Comparison of ENCODE assay signal across 23 cellular contexts in the genomic region with DNA sequence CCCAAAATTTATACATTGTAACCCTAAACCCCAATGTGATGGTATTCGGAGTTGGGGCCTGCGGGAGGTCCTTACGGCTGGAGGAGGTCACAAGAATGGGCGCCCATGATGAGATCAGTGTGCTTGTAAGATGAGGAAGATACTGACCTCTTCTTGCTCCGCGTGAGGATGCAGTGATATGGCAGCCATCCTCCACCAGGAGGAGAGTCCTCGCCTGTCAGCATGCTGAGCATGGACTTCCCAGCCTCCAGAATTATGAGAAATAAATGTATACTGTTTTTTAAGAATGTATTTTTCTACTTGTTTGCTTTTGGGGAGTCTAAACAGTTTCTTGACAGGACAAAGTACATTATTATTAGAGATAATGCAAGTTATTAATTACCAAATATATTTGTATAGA. TPM values are rescaled to one million over a fixed set of nuclear protein-coding genes. Genes with fewer than 3 reads are reported as not detected.
"Had no signal": no experiment of that assay in that cellular context is flagged by ENCODE, and none has a peak within 500 bp of the region (broad histone marks: within the 10 kb centered on the region; RNA-seq: fewer than 3 reads in every experiment).

No MANE protein-coding gene starts in this region.

- ATAC-seq: activated CD8-positive, alpha-beta T cell treated with anti-CD3 and anti-CD28 coated beads for 36 hours; activated T-helper 17 cell treated with anti-CD3 and anti-CD28 coated beads, Interleukin-2, amount 50 U/mL, for 72 hours; esophagus mucosa; mucosa of descending colon; sciatic nerve; upper lobe of right lung had no signal

- H3K4me2 ChIP-seq: hepatocyte, smooth muscle cell had no signal

- H3K27me3 ChIP-seq: testis had no signal

- H3K79me2 ChIP-seq: hepatocyte, parathyroid adenoma had no signal

- H3K4me1 ChIP-seq: parathyroid adenoma, testis, upper lobe of right lung had no signal

- H3K36me3 ChIP-seq: stomach, upper lobe of right lung had no signal

- H2AFZ ChIP-seq: hepatocyte, parathyroid adenoma had no signal

- H3K9me3 ChIP-seq: mucosa of descending colon, stomach, testis, upper lobe of right lung had no signal

- H3K4me3 ChIP-seq: hepatocyte, mucosa of descending colon, smooth muscle cell, stomach, testis, upper lobe of right lung had no signal

- DNase-seq: activated CD4-positive, alpha-beta T cell treated with anti-CD3 and anti-CD28 coated beads for 48 hours; activated CD4-positive, CD25-positive, alpha-beta regulatory T cell; activated CD8-positive, alpha-beta T cell treated with anti-CD3 and anti-CD28 coated beads for 36 hours; activated naive CD4-positive, alpha-beta T cell; activated naive CD8-positive, alpha-beta T cell treated with anti-CD3 and anti-CD28 coated beads for 36 hours; activated T-cell treated with anti-CD3 and anti-CD28 coated beads, Interleukin-2, amount 50 U/mL, for 1 hour; amniotic stem cell; effector CD4-positive, alpha-beta T cell; mesenchymal stem cell; mucosa of descending colon; naive B cell; stimulated activated CD4-positive, alpha-beta T cell treated with anti-CD3 and anti-CD28 coated beads, Interleukin-4, amount 100 ng/mL, for 1 hour; stomach; T1000; testis; upper lobe of right lung had no signal

- H3K9ac ChIP-seq: parathyroid adenoma had no signal

- H3K27ac ChIP-seq: hepatocyte, parathyroid adenoma, stomach, testis, upper lobe of right lung had no signal

RNA-seq across cellular contexts. Expression of gene SYNDIG1, which starts 8.7 kb away (rescaled TPM):
- total RNA-seq: activated CD8-positive, alpha-beta T cell treated with anti-CD3 and anti-CD28 coated beads for 36 hours; activated naive CD8-positive, alpha-beta T cell treated with anti-CD3 and anti-CD28 coated beads for 36 hours; activated T-helper 17 cell treated with anti-CD3 and anti-CD28 coated beads, Interleukin-2, amount 50 U/mL, for 72 hours; T-helper 1 cell treated with Interleukin-12 subunit alpha and Interleukin-12 subunit beta and Interleukin-4 antibody, amounts not matched to agents 30 ng/mL and 1 ng/mL, for 36 hours; upper lobe of right lung had no signal
